ENCODE assay signal across 19 cellular contexts in the genomic region with DNA sequence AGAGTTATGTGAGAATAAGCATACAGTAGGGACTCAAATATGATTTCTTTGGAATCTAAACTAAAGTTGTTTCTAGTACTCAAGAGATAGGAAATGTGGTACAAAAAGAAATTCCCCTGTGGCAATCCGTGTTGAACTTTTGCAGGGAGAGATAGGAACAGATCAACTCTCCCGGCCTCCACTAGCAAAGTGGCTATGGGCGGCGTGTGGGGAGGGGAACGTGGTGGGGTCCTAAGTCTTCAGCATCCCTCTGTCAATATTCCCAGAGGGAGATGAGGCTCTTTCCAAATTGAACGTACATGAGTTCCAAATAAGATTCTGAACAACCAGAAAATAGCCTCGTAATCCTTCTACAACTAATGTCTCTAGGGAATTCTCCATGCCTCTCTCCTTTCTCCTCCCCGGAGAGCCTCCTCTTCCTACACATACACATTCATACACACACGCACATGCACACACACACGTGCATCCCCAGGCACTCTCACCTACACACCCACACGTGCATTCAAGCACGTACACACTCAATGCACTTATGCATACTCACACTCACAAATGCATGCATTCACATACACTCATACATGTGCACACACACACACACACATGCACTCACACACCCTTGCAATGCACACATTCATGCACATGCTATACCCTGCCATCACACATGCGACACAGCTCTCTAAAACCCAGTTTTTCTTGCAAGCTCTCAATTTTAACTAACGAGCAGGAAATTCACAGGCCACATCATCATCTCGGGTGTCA.
"Had no signal": no experiment of that assay in that cellular context is flagged by ENCODE, and none has a peak within 500 bp of the region (broad histone marks: within the 10 kb centered on the region; RNA-seq: fewer than 3 reads in every experiment).

No MANE protein-coding gene starts in this region.

- H3K9me3 Mint-ChIP-seq: IgD-negative memory B cell had no signal

- H3K4me1 ChIP-seq: SJCRH30 had no signal

- H3K4me3 ChIP-seq: K562, SJCRH30 had no signal

- H3K27ac Mint-ChIP-seq: IgD-negative memory B cell had no signal

- H3K4me3 Mint-ChIP-seq: IgD-negative memory B cell had no signal

- FAIRE-seq: K562, RCC 7860 had no signal

- DNase-seq: Kasumi-1, MM.1S, NCI-H1092 treated with DMSO at 0.1 percent for 48 hours, NCI-H1436, NCI-H187, NCI-H2029, NCI-H2081 treated with DMSO at 0.1 percent for 48 hours, NCI-H446, NCI-H510A, NCI-H524 treated with DMSO at 0.1 percent for 48 hours, NCI-H69, NCI-H774, RPMI8226, SHP77 treated with DMSO at 0.1 percent for 48 hours, SJCRH30 had no signal

- H3K27ac ChIP-seq: KMS-11, SJCRH30 had no signal

- H3K4me1 Mint-ChIP-seq: IgD-negative memory B cell had no signal

- H3K36me3 ChIP-seq: SJCRH30 had no signal

- H3K27me3 ChIP-seq: SJCRH30 had no signal

- H3K9me3 ChIP-seq: SJCRH30 had no signal
